Comparison of ENCODE assay signal across 8 cellular contexts in genomic region chr11:126210871-126211235, GRCh38. TPM values are rescaled to one million over a fixed set of nuclear protein-coding genes. Genes with fewer than 3 reads are reported as not detected.
DNase-seq lines count a peak whose midpoint lies in the region; ATAC-seq and TF ChIP-seq lines count a peak whose summit lies in the region.

No MANE protein-coding gene starts in this region.

- no peak for DNase-seq in CD14-positive monocyte (ENCODE audit: low spot score)
- no peak for DNase-seq in LNCaP clone FGC (ENCODE audit: low read depth)
- DNase-seq in natural killer cell treated with Interleukin-12 subunit alpha and Interleukin-12 subunit beta and Interleukin-15 and Interleukin-18, amount 100 ng/mL, for 72 hours (ENCODE audit: low spot score) = no peak
- no peak for DNase-seq in effector CD4-positive, alpha-beta T cell
- no peak for DNase-seq in NCI-H1417 (lab: John Stamatoyannopoulos, UW)

- no peaks in the 10 kb centered on the region for H3K9me3 ChIP-seq in duodenal mucosa (ENCODE audit: control insufficient read depth in 1 of 2, low read length in 2 of 2)

- H3K4me3 ChIP-seq in LNCaP clone FGC (ENCODE audit: low read depth, low read length) (peak overlapping the region; percentile 99), duodenal mucosa (ENCODE audit: low read depth in 1 of 2, low read length in 2 of 2) (peak overlapping the region; percentile 94 to 98)

- peaks cover 46% of the 10 kb centered on the region for H3K4me1 Mint-ChIP-seq in CD14-positive monocyte
- H3K4me1 Mint-ChIP-seq in natural killer cell treated with Interleukin-12 subunit alpha and Interleukin-12 subunit beta and Interleukin-15 and Interleukin-18, amount 100 ng/mL, for 72 hours (ENCODE audit: low read depth in 2 of 2) = peaks cover 27% of the 10 kb centered on the region in 2 donors

- peaks cover 2 to 18% of the 10 kb centered on the region in 2 donors for H3K36me3 ChIP-seq in duodenal mucosa (ENCODE audit: control insufficient read depth in 1 of 2, insufficient read depth in 2 of 2, low read length in 2 of 2)

- peaks cover 24 to 31% of the 10 kb centered on the region in 2 donors for H3K36me3 Mint-ChIP-seq in CD14-positive monocyte
- peaks cover 9% of the 10 kb centered on the region for H3K36me3 Mint-ChIP-seq in natural killer cell treated with Interleukin-12 subunit alpha and Interleukin-12 subunit beta and Interleukin-15 and Interleukin-18, amount 100 ng/mL, for 72 hours

- H3K4me1 ChIP-seq in duodenal mucosa (ENCODE audit: control insufficient read depth in 1 of 2, insufficient read depth in 2 of 2, low read length in 2 of 2) = peaks cover 28% of the 10 kb centered on the region in 2 donors

- H3K9ac ChIP-seq in duodenal mucosa (ENCODE audit: low read depth in 1 of 2, low read length in 2 of 2) = peak overlapping the region; percentile 73 to 88

- peaks cover 0 to 3% (median 0%) of the 10 kb centered on the region in 3 donors for H3K27me3 Mint-ChIP-seq in CD14-positive monocyte (ENCODE audit: low read depth in 3 of 3)
- H3K27me3 Mint-ChIP-seq in natural killer cell treated with Interleukin-12 subunit alpha and Interleukin-12 subunit beta and Interleukin-15 and Interleukin-18, amount 100 ng/mL, for 72 hours = no peaks in the 10 kb centered on the region

- no peaks in the 10 kb centered on the region for H3K27me3 ChIP-seq in duodenal mucosa (ENCODE audit: control insufficient read depth in 1 of 2, insufficient read depth in 2 of 2, low read length in 2 of 2)

- ATAC-seq in natural killer cell treated with Interleukin-12 subunit alpha and Interleukin-12 subunit beta and Interleukin-15 and Interleukin-18, amount 100 ng/mL, for 72 hours = no peak
- ATAC-seq in HG03460 (IDR thresholded peaks at IDR 0.05; ENCODE audit: unreplicated experiment) (no peak), HG03571 (IDR thresholded peaks at IDR 0.05; ENCODE audit: unreplicated experiment) (no peak)

- no peak overlapping the region for H3K27ac ChIP-seq in duodenal mucosa (ENCODE audit: low read depth, low read length)

- intact Hi-C loops in CD14-positive monocyte (cut with micrococcal nuclease) = loop anchor here (2.0 to 10.0 kb wide), 3 partner anchors 56 to 616 kb away; partner anchors contain the start of genes FOXRED1 (in 2 of the 2), SRPRA (in 2 of the 2) and STT3A (in 1 of the 2)

- peak overlapping the region; percentile 97 to 99 for H3K4me3 Mint-ChIP-seq in CD14-positive monocyte
- peak overlapping the region; percentile 99 for H3K4me3 Mint-ChIP-seq in natural killer cell treated with Interleukin-12 subunit alpha and Interleukin-12 subunit beta and Interleukin-15 and Interleukin-18, amount 100 ng/mL, for 72 hours

- TF ChIP-seq CTCF in CD14-positive monocyte (IDR thresholded peaks at IDR 0.05) (no peak), LNCaP clone FGC (IDR thresholded peaks at IDR 0.05; ENCODE audit: control insufficient read depth, extremely low read depth, insufficient read depth) (no peak)

- peak overlapping the region; percentile 89 to 95 (median 92) for H3K27ac Mint-ChIP-seq in CD14-positive monocyte
- peak overlapping the region; percentile 84 to 99 for H3K27ac Mint-ChIP-seq in natural killer cell treated with Interleukin-12 subunit alpha and Interleukin-12 subunit beta and Interleukin-15 and Interleukin-18, amount 100 ng/mL, for 72 hours

- no peaks in the 10 kb centered on the region for H3K9me3 Mint-ChIP-seq in CD14-positive monocyte
- no peaks in the 10 kb centered on the region for H3K9me3 Mint-ChIP-seq in natural killer cell treated with Interleukin-12 subunit alpha and Interleukin-12 subunit beta and Interleukin-15 and Interleukin-18, amount 100 ng/mL, for 72 hours

RNA-seq across cellular contexts. Expression of gene RPUSD4, which starts 0.6 kb away (rescaled TPM):
- polyA plus RNA-seq in CD14-positive monocyte = 10 to 100 TPM in 1 of 2 donors, 1 to 10 TPM in 1; 9.0 to 10.3 TPM
- 10 to 100 TPM; 36.5 to 53.5 TPM for total RNA-seq in natural killer cell treated with Interleukin-12 subunit alpha and Interleukin-12 subunit beta and Interleukin-15 and Interleukin-18, amount 100 ng/mL, for 72 hours

RNA-seq across cellular contexts. Expression of gene FAM118B, which starts 0.7 kb away (rescaled TPM):
- 10 to 100 TPM; 16.5 to 18.7 TPM for polyA plus RNA-seq in CD14-positive monocyte
- 10 to 100 TPM; 13.8 to 16.9 TPM for total RNA-seq in natural killer cell treated with Interleukin-12 subunit alpha and Interleukin-12 subunit beta and Interleukin-15 and Interleukin-18, amount 100 ng/mL, for 72 hours

RNA-seq across cellular contexts. Expression of gene SRPRA, which starts 57.8 kb away (rescaled TPM):
- polyA plus RNA-seq in CD14-positive monocyte = 10 to 100 TPM; 68.7 to 87.6 TPM
- 100 to 1,000 TPM; 197 to 213 TPM for total RNA-seq in natural killer cell treated with Interleukin-12 subunit alpha and Interleukin-12 subunit beta and Interleukin-15 and Interleukin-18, amount 100 ng/mL, for 72 hours

RNA-seq across cellular contexts. Expression of gene FOXRED1, which starts 58.1 kb away (rescaled TPM):
- polyA plus RNA-seq in CD14-positive monocyte = 10 to 100 TPM; 15.2 to 15.4 TPM
- total RNA-seq in natural killer cell treated with Interleukin-12 subunit alpha and Interleukin-12 subunit beta and Interleukin-15 and Interleukin-18, amount 100 ng/mL, for 72 hours = 10 to 100 TPM; 39.7 to 79.6 TPM
